9 cellular contexts compared by ENCODE assay signal in the genomic region with DNA sequence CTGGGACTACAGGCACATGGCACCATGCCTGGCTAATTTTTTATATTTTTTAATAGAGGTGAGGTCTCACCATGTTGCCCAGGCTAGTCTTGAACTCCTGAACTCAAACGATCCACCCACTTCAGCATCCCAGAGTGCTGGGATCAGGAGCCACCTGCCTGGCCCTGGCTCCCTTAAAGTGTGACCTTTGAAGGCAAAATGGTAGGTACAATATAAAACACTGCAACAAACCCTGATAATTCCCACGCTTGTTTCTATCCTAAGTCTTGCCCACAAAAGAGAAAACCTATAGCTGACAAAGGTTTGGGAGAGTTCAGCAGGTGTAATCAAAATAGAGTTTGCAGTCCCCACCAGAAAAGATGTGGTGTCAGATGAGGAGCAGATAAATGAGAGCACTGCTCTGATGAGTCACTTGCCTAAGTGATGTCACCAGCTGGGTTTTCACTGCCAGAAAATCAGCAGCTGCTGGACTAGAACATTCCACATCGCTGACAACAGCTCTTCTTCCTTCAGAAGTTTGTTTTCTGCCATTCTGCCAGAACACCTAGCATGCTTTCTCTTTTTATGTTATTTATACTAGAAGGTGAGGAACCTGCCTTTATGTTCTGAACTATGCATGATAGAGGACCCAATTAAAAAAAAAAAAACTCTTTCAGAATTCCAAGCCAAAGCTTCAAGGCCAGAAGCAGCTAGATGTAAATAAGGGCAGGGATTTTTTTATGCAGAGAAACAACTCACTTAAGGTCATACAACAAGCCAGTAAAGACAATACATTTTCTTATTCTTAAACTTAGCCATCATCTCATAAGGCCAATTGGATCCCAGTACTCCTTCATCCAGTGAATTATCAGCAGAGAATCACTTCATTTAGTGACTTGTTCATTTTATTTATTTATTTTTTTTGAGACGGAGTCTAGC. TPM values are rescaled to one million over a fixed set of nuclear protein-coding genes. Genes with fewer than 3 reads are reported as not detected.
A peak's percentile ranks its signal among the peaks of the same experiment; 100 is the strongest.
DNase-seq lines count a peak whose midpoint lies in the region; ATAC-seq, FAIRE-seq and TF ChIP-seq lines count a peak whose summit lies in the region.
"Had no signal": no experiment of that assay in that cellular context is flagged by ENCODE, and none has a peak within 500 bp of the region (broad histone marks: within the 10 kb centered on the region; RNA-seq: fewer than 3 reads in every experiment).

No MANE protein-coding gene starts in this region.

- H3K9me2 ChIP-seq in PC-3 (replicated peaks; ENCODE audit: low read length), result no peaks in the 10 kb centered on the region

- POLR2A ChIA-PET in PC-3 (lab: Charles Lee; ENCODE audit: unreplicated experiment), result interaction anchor here (0.6 to 0.7 kb wide), 3 partner anchors 14 to 96 kb away, joined by 4 to 8 read pairs (median 4); partner anchors contain the start of gene PURB

- no peak for FAIRE-seq in D721Med (lab: Jason Lieb, UNC)
- FAIRE-seq: islet of Langerhans had no signal

- no peaks in the 10 kb centered on the region for H3K36me3 ChIP-seq in PC-3 (ENCODE audit: low read depth, low read length)

- H3F3A ChIP-seq in PC-3 (ENCODE audit: low read length, unreplicated experiment), result no peaks in the 10 kb centered on the region

- no peak overlapping the region for H3K4me3 ChIP-seq in PC-3 (ENCODE audit: low read length)

- peaks cover 8% of the 10 kb centered on the region for H3K4me1 ChIP-seq in PC-3 (ENCODE audit: insufficient read depth, low read length)

- CTCF ChIA-PET in PC-3 (lab: Charles Lee), result interaction anchor here (0.6 kb wide), 1 partner anchor 132 kb away, joined by 4 read pairs; no protein-coding TSS in a partner anchor

- no peaks in the 10 kb centered on the region for H3K27me3 ChIP-seq in PC-3 (ENCODE audit: low read length)

- H3K27ac ChIP-seq in PC-3 (ENCODE audit: low read length), result no peak overlapping the region

- TF ChIP-seq POLR2A in erythroblast (IDR thresholded peaks at IDR 0.05; ENCODE audit: low read length), result no peak

- H2AFZ ChIP-seq in PC-3 (ENCODE audit: low read length), result no peak overlapping the region

- no peak for TF ChIP-seq CTCF in PC-3 (conservative IDR thresholded peaks at IDR 0.05; ENCODE audit: low read depth, low read length)
- TF ChIP-seq CTCF in GM20000 (IDR thresholded peaks at IDR 0.05; ENCODE audit: extremely low read depth, missing control alignments), result no peak
- no peak for TF ChIP-seq CTCF in D721Med (IDR thresholded peaks at IDR 0.05; ENCODE audit: insufficient read depth, missing control alignments)

- H3K4me2 ChIP-seq in PC-3 (ENCODE audit: low read length), result 0 out of 2 replicates have a peak overlapping the region, but pooled peaks have one; percentile 20

- ATAC-seq in PC-3, result peak; percentile 99

- no peaks in the 10 kb centered on the region for H3K9me3 ChIP-seq in PC-3 (ENCODE audit: low read length)

- no peaks in the 10 kb centered on the region for H3K79me2 ChIP-seq in PC-3 (ENCODE audit: low read length)

- no TSS peak for BruUV-seq in PC-3 (replicated peaks; lab: Mats Ljungman, UMichigan)

- intact Hi-C loops in PC-3 (cut with micrococcal nuclease), result no loop called here

- DNase-seq in SIG-M5 treated with dmso at 0.1 percent for 504 hours (lab: John Stamatoyannopoulos, UW; ENCODE audit: unreplicated experiment), result peak; percentile 32
- DNase-seq in SIG-M5 (lab: John Stamatoyannopoulos, UW), result no peak
- DNase-seq in PC-3, result peak; percentile 77
- DNase-seq in erythroblast (lab: John Stamatoyannopoulos, UW), result peak; percentile 45 to 83
- peak; percentile 39 for DNase-seq in putamen (ENCODE audit: low spot score)
- DNase-seq in GM20000 (ENCODE audit: low spot score), result no peak
- DNase-seq in NCI-H526 (lab: John Stamatoyannopoulos, UW), result no peak
- DNase-seq in D721Med (ENCODE audit: insufficient read length, low spot score), result no peak

- H4K20me1 ChIP-seq in PC-3 (ENCODE audit: low read length), result no peaks in the 10 kb centered on the region

- H3K9ac ChIP-seq in PC-3 (ENCODE audit: low read length), result no peak overlapping the region

RNA-seq across cellular contexts. Expression of gene PURB, which starts 18.0 kb away (rescaled TPM):
- 8.9 and 14.6 TPM in 2 replicates for total RNA-seq in PC-3 (2014; rRNA removed)

RNA-seq across cellular contexts. Expression of gene H2AZ2, which starts 19.4 kb away (rescaled TPM):
- total RNA-seq in PC-3 (2014; rRNA removed), result 376 and 400 TPM in 2 replicates

Comparison
In these comparisons a context has a peak if more than half of its experiments do, and no peak if none do; other contexts are left out.
1. DNase-seq: peak in SIG-M5 treated with dmso at 0.1 percent for 504 hours (single experiment), PC-3 (single experiment), erythroblast (2 of 2) and putamen (single experiment); none in SIG-M5 (single experiment), GM20000 (single experiment), NCI-H526 (0 of 2) and D721Med (single experiment).